In the genomic region with DNA sequence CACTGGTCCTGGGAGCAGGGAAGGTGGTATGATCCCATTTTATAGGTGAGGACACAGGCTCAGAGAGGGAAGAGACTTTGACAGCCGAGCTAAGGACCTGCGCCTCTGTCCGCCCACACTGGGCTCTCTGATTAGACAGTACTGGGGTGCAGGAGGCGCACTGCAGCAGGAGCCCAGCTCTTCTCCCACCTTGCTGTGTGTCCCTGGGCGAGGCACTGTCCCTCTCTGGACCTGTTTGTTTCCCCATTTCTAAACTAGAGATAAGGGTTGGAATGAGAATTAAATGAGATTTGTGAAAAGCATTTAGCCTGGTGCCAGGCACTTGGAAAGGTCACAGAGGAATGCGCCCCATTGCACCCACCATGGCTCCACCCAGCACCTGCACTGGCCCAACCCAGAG, we compare ENCODE assay signal across 33 cellular contexts. TPM values are rescaled to one million over a fixed set of nuclear protein-coding genes. Genes with fewer than 3 reads are reported as not detected.
"Had no signal": no experiment of that assay in that cellular context is flagged by ENCODE, and none has a peak within 500 bp of the region (broad histone marks: within the 10 kb centered on the region; RNA-seq: fewer than 3 reads in every experiment).

No MANE protein-coding gene starts in this region.

- H3K27me3 ChIP-seq: neutrophil, ovary, spleen, suprapubic skin, testis, transverse colon, upper lobe of right lung, uterus had no signal

- H3K79me2 ChIP-seq: parathyroid adenoma had no signal

- ATAC-seq: naive thymus-derived CD8-positive, alpha-beta T cell; psoas muscle; right cardiac atrium; sciatic nerve; stimulated activated memory B cell treated with anti-CD40 and anti-IgM and Interleukin-4, amounts not matched to agents 10 μg/mL and 1 μg/mL and 100 μg/mL, for 72 hours; stimulated activated naive CD8-positive, alpha-beta T cell treated with anti-CD3 and anti-CD28 coated beads, Interleukin-15, amount 100 ng/mL, for 72 hours; stimulated activated naive CD8-positive, alpha-beta T cell treated with anti-CD3 and anti-CD28 coated beads, Interleukin-15, Interleukin-2, amounts not matched to agents 100 U/mL and 50 U/mL, for 24 hours had no signal

- H3K4me3 ChIP-seq: ovary, psoas muscle, skin epidermis, smooth muscle cell, spleen, suprapubic skin, testis, tibial artery, transverse colon, upper lobe of right lung, uterus had no signal

- H3K4me1 Mint-ChIP-seq: stimulated activated memory B cell treated with anti-CD40 and anti-IgM and Interleukin-4, amounts not matched to agents 10 μg/mL and 1 μg/mL and 100 μg/mL, for 72 hours; stimulated activated naive CD8-positive, alpha-beta T cell treated with anti-CD3 and anti-CD28 coated beads, Interleukin-15, amount 100 ng/mL, for 72 hours had no signal

- H3K9me3 ChIP-seq: neutrophil, ovary, psoas muscle, suprapubic skin, testis, transverse colon, upper lobe of right lung, uterus had no signal

- H3K27ac ChIP-seq: neutrophil, ovary, parathyroid adenoma, psoas muscle, skin epidermis, spleen, suprapubic skin, testis, tibial artery, transverse colon, upper lobe of right lung, uterus had no signal

- H3K4me1 ChIP-seq: parathyroid adenoma, psoas muscle, spleen, suprapubic skin, testis, tibial artery, transverse colon, upper lobe of right lung, uterus had no signal

- H3K4me3 Mint-ChIP-seq: naive thymus-derived CD8-positive, alpha-beta T cell; natural killer cell treated with Interleukin-12 subunit alpha and Interleukin-12 subunit beta and Interleukin-15 and Interleukin-18, amount 100 ng/mL, for 72 hours; nephron progenitor cell; neural crest cell; stimulated activated memory B cell treated with anti-CD40 and anti-IgM and Interleukin-4, amounts not matched to agents 10 μg/mL and 1 μg/mL and 100 μg/mL, for 72 hours; stimulated activated naive CD8-positive, alpha-beta T cell treated with anti-CD3 and anti-CD28 coated beads, Interleukin-15, amount 100 ng/mL, for 72 hours; type B pancreatic cell had no signal

- H3K4me2 ChIP-seq: smooth muscle cell had no signal

- H3K36me3 Mint-ChIP-seq: natural killer cell treated with Interleukin-12 subunit alpha and Interleukin-12 subunit beta and Interleukin-15 and Interleukin-18, amount 100 ng/mL, for 72 hours; type B pancreatic cell had no signal

- H2AFZ ChIP-seq: parathyroid adenoma had no signal

- H3K27me3 Mint-ChIP-seq: naive thymus-derived CD8-positive, alpha-beta T cell; natural killer cell treated with Interleukin-12 subunit alpha and Interleukin-12 subunit beta and Interleukin-15 and Interleukin-18, amount 100 ng/mL, for 72 hours; progenitor cell of endocrine pancreas; stimulated activated memory B cell treated with anti-CD40 and anti-IgM and Interleukin-4, amounts not matched to agents 10 μg/mL and 1 μg/mL and 100 μg/mL, for 72 hours; stimulated activated naive CD8-positive, alpha-beta T cell treated with anti-CD3 and anti-CD28 coated beads, Interleukin-15, amount 100 ng/mL, for 72 hours had no signal

- H3K9me3 Mint-ChIP-seq: type B pancreatic cell had no signal

- DNase-seq: naive thymus-derived CD8-positive, alpha-beta T cell; nephron progenitor cell; nucleus accumbens; ovary; posterior cingulate gyrus; psoas muscle; right cardiac atrium; spleen; stimulated activated CD4-positive, alpha-beta T cell treated with anti-CD3 and anti-CD28 coated beads, Interleukin-12 subunit alpha, Interleukin-12 subunit beta, amount 100 ng/mL, for 4 hours; stimulated activated CD4-positive, alpha-beta T cell treated with anti-CD3 and anti-CD28 coated beads, Interleukin-1b, Interleukin-23, amount 100 ng/mL, for 48 hours; stimulated activated CD4-positive, alpha-beta T cell treated with anti-CD3 and anti-CD28 coated beads, Interleukin-4, amount 100 ng/mL, for 1 hour; stimulated activated CD4-positive, alpha-beta T cell treated with anti-CD3 and anti-CD28 coated beads, Interleukin-4, amount 100 ng/mL, for 4 hours; stimulated activated CD8-positive, alpha-beta memory T cell treated with anti-CD3 and anti-CD28 coated beads, Interleukin-4, amount 100 ng/mL, for 48 hours; stimulated activated naive CD4-positive, alpha-beta T cell; stimulated activated naive CD8-positive, alpha-beta T cell treated with anti-CD3 and anti-CD28 coated beads, Interleukin-15, amount 100 ng/mL, for 72 hours; stimulated activated naive CD8-positive, alpha-beta T cell treated with anti-CD3 and anti-CD28 coated beads, Interleukin-15, Interleukin-2, amounts not matched to agents 100 U/mL and 50 U/mL, for 24 hours; substantia nigra; testis; tibial artery; upper lobe of right lung; uterus had no signal

- H3K36me3 ChIP-seq: ovary, tibial artery, transverse colon, upper lobe of right lung, uterus had no signal

- H3K9ac ChIP-seq: parathyroid adenoma had no signal

- H3K27ac Mint-ChIP-seq: naive thymus-derived CD8-positive, alpha-beta T cell; natural killer cell treated with Interleukin-12 subunit alpha and Interleukin-12 subunit beta and Interleukin-15 and Interleukin-18, amount 100 ng/mL, for 72 hours; nephron progenitor cell; progenitor cell of endocrine pancreas; stimulated activated memory B cell treated with anti-CD40 and anti-IgM and Interleukin-4, amounts not matched to agents 10 μg/mL and 1 μg/mL and 100 μg/mL, for 72 hours; stimulated activated naive CD8-positive, alpha-beta T cell treated with anti-CD3 and anti-CD28 coated beads, Interleukin-15, amount 100 ng/mL, for 72 hours; type B pancreatic cell had no signal

RNA-seq across cellular contexts. Expression of gene C16orf74, which starts 42.6 kb away (rescaled TPM):
- total RNA-seq: natural killer cell treated with Interleukin-12 subunit alpha and Interleukin-12 subunit beta and Interleukin-15 and Interleukin-18, amount 100 ng/mL, for 72 hours had no signal
